Comparison of ENCODE assay signal across 8 cellular contexts in genomic region chr7:81457858-81458522, GRCh38.
DNase-seq lines count a peak whose midpoint lies in the region; ATAC-seq lines count a peak whose summit lies in the region.

No MANE protein-coding gene starts in this region.

- ATAC-seq in GM19023 (IDR thresholded peaks at IDR 0.05; ENCODE audit: unreplicated experiment) = no peak

- peak; percentile 10 for DNase-seq in NCI-H2196 (lab: John Stamatoyannopoulos, UW; ENCODE audit: unreplicated experiment)
- DNase-seq in NCI-H2196 treated with DMSO at 0.1 percent for 48 hours (lab: John Stamatoyannopoulos, UW; ENCODE audit: unreplicated experiment) = no peak
- DNase-seq in NCI-H748 treated with DMSO at 0.1 percent for 48 hours (lab: John Stamatoyannopoulos, UW) = peak; percentile 35
- peak; percentile 39 for DNase-seq in dermis blood vessel endothelial cell
- DNase-seq in renal cortical epithelial cell (ENCODE audit: low read depth) = peak; percentile 54
- DNase-seq in pons (ENCODE audit: low spot score) = no peak
- DNase-seq in cerebellum (ENCODE audit: low spot score) = no peak

Comparison
In these comparisons a context has a peak if more than half of its experiments do, and no peak if none do; other contexts are left out.
1. DNase-seq: peak in NCI-H2196 (single experiment), NCI-H748 treated with DMSO at 0.1 percent for 48 hours (single experiment), dermis blood vessel endothelial cell (single experiment) and renal cortical epithelial cell (single experiment); none in NCI-H2196 treated with DMSO at 0.1 percent for 48 hours (single experiment), pons (single experiment) and cerebellum (single experiment).